Comparison of ENCODE assay signal across 13 cellular contexts in the genomic region with DNA sequence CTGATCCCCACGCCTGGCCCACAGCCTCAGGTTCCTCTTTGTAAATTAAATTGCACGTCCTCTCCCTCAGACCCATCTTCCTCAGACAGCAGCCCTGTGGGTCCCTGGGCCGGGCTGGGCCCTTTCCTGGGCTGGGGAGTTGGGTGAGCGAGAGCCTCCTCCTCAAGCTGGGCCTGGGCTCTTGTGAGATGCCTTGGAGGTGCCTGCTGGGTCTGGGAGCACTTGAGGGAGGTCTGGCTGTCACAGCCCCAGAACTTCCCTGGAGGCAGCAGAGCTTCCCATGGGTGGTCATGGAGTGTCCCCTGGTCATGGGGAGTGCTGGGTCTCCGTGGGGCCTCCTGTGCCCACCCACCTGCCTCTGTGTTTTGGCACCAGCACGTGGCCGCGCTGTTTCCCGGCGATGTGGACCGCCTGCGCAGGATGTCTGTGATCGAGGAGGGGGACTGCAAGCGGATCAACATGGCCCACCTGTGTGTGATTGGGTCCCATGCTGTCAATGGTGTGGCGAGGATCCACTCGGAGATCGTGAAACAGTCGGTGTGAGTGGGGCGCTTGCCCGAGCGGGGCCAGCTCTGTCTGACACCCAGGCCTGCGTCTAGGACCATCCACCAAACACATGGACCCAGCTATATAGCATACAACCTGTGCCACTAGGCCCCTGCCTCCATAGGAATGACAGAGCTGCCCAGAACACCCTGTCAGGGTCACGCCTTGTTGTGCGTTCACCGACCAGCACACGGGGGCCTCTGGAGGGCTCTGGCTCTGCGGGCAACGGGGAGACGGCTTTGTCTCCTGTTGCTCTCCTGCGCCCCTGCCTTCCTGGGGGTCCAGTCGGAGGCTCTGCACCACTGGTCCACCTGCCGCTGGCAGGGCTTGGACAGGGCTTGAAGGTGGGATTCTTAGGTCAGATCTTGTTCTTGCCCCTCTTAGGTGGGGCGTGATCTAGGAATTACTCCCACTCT. TPM values are rescaled to one million over a fixed set of nuclear protein-coding genes. Genes with fewer than 3 reads are reported as not detected.
DNase-seq lines count a peak whose midpoint lies in the region; ATAC-seq and TF ChIP-seq lines count a peak whose summit lies in the region.
"Had no signal": no experiment of that assay in that cellular context is flagged by ENCODE, and none has a peak within 500 bp of the region (broad histone marks: within the 10 kb centered on the region; RNA-seq: fewer than 3 reads in every experiment).

No MANE protein-coding gene starts in this region.

- H3K4me1 Mint-ChIP-seq in T-helper 2 cell treated with Interferon-gamma antibody and Interleukin-4, amounts not matched to agents 5 μg/mL and 100 μg/mL, for 36 hours (ENCODE audit: low read depth) = no peaks in the 10 kb centered on the region

- no peak overlapping the region for H3K4me3 Mint-ChIP-seq in T-helper 2 cell treated with Interferon-gamma antibody and Interleukin-4, amounts not matched to agents 5 μg/mL and 100 μg/mL, for 36 hours

- peak; percentile 6 for DNase-seq in activated CD8-positive, alpha-beta memory T cell treated with anti-CD3 and anti-CD28 coated beads, Interleukin-2, amount 50 U/mL, for 4 hours
- no peak for DNase-seq in activated CD8-positive, alpha-beta memory T cell treated with anti-CD3 and anti-CD28 coated beads for 24 hours
- DNase-seq in body of pancreas = peak in 3 of 4 donors; percentile 4 to 10 (median 9)
- DNase-seq in lower lobe of right lung = peak; percentile 43
- peak; percentile 1 to 3 for DNase-seq in thyroid gland
- no peak for DNase-seq in T-helper 2 cell treated with Interferon-gamma antibody and Interleukin-4, amounts not matched to agents 5 μg/mL and 100 μg/mL, for 36 hours (ENCODE audit: low spot score)
- DNase-seq in GM13976 (ENCODE audit: low spot score) = no peak
- no peak for DNase-seq in activated T-cell treated with anti-CD3 and anti-CD28 coated beads, Interleukin-2, amount 50 U/mL, for 1 hour
- DNase-seq: foreskin melanocyte; KBM-7; naive thymus-derived CD4-positive, alpha-beta T cell had no signal

- intact Hi-C loops in body of pancreas (cut with DNase I) = no loop called here
- intact Hi-C loops in lower lobe of right lung (cut with DNase I) = no loop called here
- intact Hi-C loops in thyroid gland (cut with DNase I) = no loop called here

- H3K4me1 ChIP-seq in body of pancreas = peaks cover 8% of the 10 kb centered on the region
- H3K4me1 ChIP-seq in lower lobe of right lung = no peaks in the 10 kb centered on the region
- peaks cover 0 to 13% of the 10 kb centered on the region in 2 donors for H3K4me1 ChIP-seq in thyroid gland

- no peak for ATAC-seq in body of pancreas
- no peak for ATAC-seq in lower lobe of right lung
- ATAC-seq: naive thymus-derived CD4-positive, alpha-beta T cell had no signal

- in situ Hi-C loops in GM13976 (cut with MboI; ENCODE audit: low sequenced_read_pairs, unreplicated experiment) = loop anchor here (25.0 kb wide), 1 partner anchor 581 kb away; no protein-coding TSS in a partner anchor

- H3K4me3 ChIP-seq in body of pancreas (no peak overlapping the region), lower lobe of right lung (no peak overlapping the region), thyroid gland (replicated peaks in 1 of 3) (no peak overlapping the region)
- H3K4me3 ChIP-seq: SK-N-MC, skin epidermis had no signal

- H3K9me3 Mint-ChIP-seq in T-helper 2 cell treated with Interferon-gamma antibody and Interleukin-4, amounts not matched to agents 5 μg/mL and 100 μg/mL, for 36 hours = no peaks in the 10 kb centered on the region
- H3K9me3 Mint-ChIP-seq: naive thymus-derived CD4-positive, alpha-beta T cell had no signal

- no peaks in the 10 kb centered on the region for H3K27me3 Mint-ChIP-seq in T-helper 2 cell treated with Interferon-gamma antibody and Interleukin-4, amounts not matched to agents 5 μg/mL and 100 μg/mL, for 36 hours (ENCODE audit: low read depth)
- H3K27me3 Mint-ChIP-seq: naive thymus-derived CD4-positive, alpha-beta T cell had no signal

- H3K27ac ChIP-seq in body of pancreas = peak overlapping the region in 3 of 4 donors; percentile 38 to 56 (median 41)
- no peak overlapping the region for H3K27ac ChIP-seq in lower lobe of right lung
- H3K27ac ChIP-seq in thyroid gland = peak overlapping the region; percentile 60 to 78 (median 75)
- H3K27ac ChIP-seq: SK-N-MC had no signal

- H3K36me3 Mint-ChIP-seq in T-helper 2 cell treated with Interferon-gamma antibody and Interleukin-4, amounts not matched to agents 5 μg/mL and 100 μg/mL, for 36 hours (ENCODE audit: low read depth) = peaks cover 16% of the 10 kb centered on the region

- H3K36me3 ChIP-seq in body of pancreas (replicated peaks in 1 of 2; ENCODE audit: insufficient read depth in 1 of 2, low read depth in 2 of 2) (peaks cover 6 to 13% of the 10 kb centered on the region in 2 donors), lower lobe of right lung (peaks cover 100% of the 10 kb centered on the region), thyroid gland (peaks cover 52 to 60% of the 10 kb centered on the region in 2 donors)

- H3K27me3 ChIP-seq in body of pancreas (no peaks in the 10 kb centered on the region), lower lobe of right lung (ENCODE audit: low read depth) (no peaks in the 10 kb centered on the region), thyroid gland (no peaks in the 10 kb centered on the region)

- 87 to 92% methylated on average over 7 to 30 of the region's 33 CpGs for WGBS in body of pancreas, 2 donors
- 90 to 94% methylated on average over 23 to 27 of the region's 33 CpGs for WGBS in thyroid gland, 2 donors

- no peak overlapping the region for H3K27ac Mint-ChIP-seq in T-helper 2 cell treated with Interferon-gamma antibody and Interleukin-4, amounts not matched to agents 5 μg/mL and 100 μg/mL, for 36 hours

- TF ChIP-seq POLR2A in body of pancreas (IDR thresholded peaks at IDR 0.05) (no peak), thyroid gland (IDR thresholded peaks at IDR 0.05) (no peak)

- TF ChIP-seq CTCF in body of pancreas (IDR thresholded peaks at IDR 0.05) (no peak), lower lobe of right lung (IDR thresholded peaks at IDR 0.05) (no peak), thyroid gland (IDR thresholded peaks at IDR 0.05) (no peak), GM13976 (IDR thresholded peaks at IDR 0.05; ENCODE audit: borderline replicate concordance, control extremely low read depth, extremely low read depth, insufficient read depth, missing control alignments) (no peak)

- H3K9me3 ChIP-seq in body of pancreas (no peaks in the 10 kb centered on the region), lower lobe of right lung (no peaks in the 10 kb centered on the region), thyroid gland (no peaks in the 10 kb centered on the region)

RNA-seq across cellular contexts. Expression of gene PYGB, which starts 33.0 kb away (rescaled TPM):
- total RNA-seq in body of pancreas (10 to 100 TPM; 34.8 to 42.8 TPM), lower lobe of right lung (57.5 TPM), thyroid gland (100 to 1,000 TPM in 1 of 4 donors, 10 to 100 TPM in 3; 83.2 to 141 (median 94.6) TPM)

Comparison
In these comparisons a context has a peak if more than half of its experiments do, and no peak if none do; other contexts are left out.
1. DNase-seq: peak in activated CD8-positive, alpha-beta memory T cell treated with anti-CD3 and anti-CD28 coated beads, Interleukin-2, amount 50 U/mL, for 4 hours (single experiment), body of pancreas (3 of 4), lower lobe of right lung (single experiment) and thyroid gland (2 of 2); none in activated CD8-positive, alpha-beta memory T cell treated with anti-CD3 and anti-CD28 coated beads for 24 hours (single experiment), T-helper 2 cell treated with Interferon-gamma antibody and Interleukin-4, amounts not matched to agents 5 μg/mL and 100 μg/mL, for 36 hours (single experiment), GM13976 (single experiment) and activated T-cell treated with anti-CD3 and anti-CD28 coated beads, Interleukin-2, amount 50 U/mL, for 1 hour (single experiment).